In the genomic region with DNA sequence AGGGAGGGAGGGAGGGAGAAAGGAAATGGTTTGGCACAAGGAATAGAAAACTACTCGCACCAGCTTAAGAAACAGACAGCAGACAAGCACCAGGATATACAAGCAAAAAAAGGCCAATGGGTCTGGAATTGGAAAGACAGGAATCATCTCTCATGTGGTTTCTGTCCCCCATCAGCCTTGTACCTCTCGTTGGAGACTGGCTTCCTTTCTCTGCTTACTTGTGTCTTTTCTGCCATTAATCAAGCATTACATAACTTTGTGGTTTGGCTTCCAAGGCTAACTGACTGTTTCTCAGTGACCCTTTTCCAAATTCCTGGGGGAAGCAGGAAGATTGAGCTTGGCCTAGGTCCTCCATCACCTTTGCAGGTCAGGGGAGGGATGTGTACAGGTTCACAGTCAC, we compare ENCODE assay signal across 24 cellular contexts. TPM values are rescaled to one million over a fixed set of nuclear protein-coding genes. Genes with fewer than 3 reads are reported as not detected.
DNase-seq lines count a peak whose midpoint lies in the region; ATAC-seq, FAIRE-seq and TF ChIP-seq lines count a peak whose summit lies in the region.
"Had no signal": no experiment of that assay in that cellular context is flagged by ENCODE, and none has a peak within 500 bp of the region (broad histone marks: within the 10 kb centered on the region; RNA-seq: fewer than 3 reads in every experiment).

No MANE protein-coding gene starts in this region.

- 16% methylated on average over 2 of the region's 2 CpGs for WGBS in HepG2 (ENCODE audit: low lambda C conversion rate)
- WGBS in right lobe of liver (ENCODE audit: insufficient coverage, low coverage, low lambda C conversion rate, missing lambda C conversion rate), result 24% methylated on average over 2 of the region's 2 CpGs

- no peaks in the 10 kb centered on the region for H4K20me1 ChIP-seq in HepG2 (ENCODE audit: insufficient read depth, low read length)
- no peaks in the 10 kb centered on the region for H4K20me1 ChIP-seq in OCI-LY7 (ENCODE audit: insufficient read depth, low read length)
- no peaks in the 10 kb centered on the region for H4K20me1 ChIP-seq in PC-9 (ENCODE audit: insufficient read depth)

- H3K4me2 ChIP-seq in HepG2 (ENCODE audit: low read depth, low read length) (no peak overlapping the region), OCI-LY7 (ENCODE audit: low read length) (no peak overlapping the region), PC-9 (no peak overlapping the region)

- H3K36me3 ChIP-seq in HepG2 (replicated peaks in 1 of 2; ENCODE audit: control insufficient read depth in 1 of 2, insufficient read depth in 2 of 2, low read length in 2 of 2) (no peaks in the 10 kb centered on the region), right lobe of liver (no peaks in the 10 kb centered on the region), OCI-LY7 (ENCODE audit: insufficient read depth, low read length) (no peaks in the 10 kb centered on the region), PC-9 (ENCODE audit: low read depth) (no peaks in the 10 kb centered on the region)
- H3K36me3 ChIP-seq: brain microvascular endothelial cell, colonic mucosa, SJSA1, tibial artery had no signal

- no peaks in the 10 kb centered on the region for H3F3A ChIP-seq in PC-9 (ENCODE audit: insufficient read depth, low read depth)

- CTCF ChIA-PET in HepG2 (lab: Yijun Ruan, JAX; ENCODE audit: low intra/inter-chr PET ratio, low total read pairs) (no interaction called here), OCI-LY7 (lab: Charles Lee; ENCODE audit: unreplicated experiment) (no interaction called here), PC-9 (lab: Charles Lee) (no interaction called here)

- H2AFZ ChIP-seq in HepG2 (ENCODE audit: low read length) (no peak overlapping the region), OCI-LY7 (ENCODE audit: low read length) (0 out of 2 replicates have a peak overlapping the region, but pooled peaks have one; percentile 33), PC-9 (no peak overlapping the region)

- H3K4me3 ChIP-seq in HepG2 (replicated peaks in 1 of 3; ENCODE audit: insufficient read depth in 1 of 3, low read depth in 2 of 3, low read length in 3 of 3) (no peak overlapping the region), right lobe of liver (no peak overlapping the region), OCI-LY7 (ENCODE audit: low read depth, low read length, poor library complexity, severe bottlenecking) (no peak overlapping the region), fibroblast of mammary gland (ENCODE audit: control insufficient read depth, low read depth, low read length) (no peak overlapping the region), PC-9 (no peak overlapping the region)
- H3K4me3 ChIP-seq: colonic mucosa, SJSA1, tibial artery had no signal

- TF ChIP-seq EP300 in HepG2 (IDR thresholded peaks at IDR 0.05; ENCODE audit: low read depth in 2 of 2, low read length in 2 of 2) (no peak), HepG2 (CRISPR knock-in tag; IDR thresholded peaks at IDR 0.05; ENCODE audit: borderline replicate concordance) (no peak)

- H3K9me3 ChIP-seq in HepG2 (ENCODE audit: low read length) (no peaks in the 10 kb centered on the region), right lobe of liver (no peaks in the 10 kb centered on the region), OCI-LY7 (ENCODE audit: low read length) (no peaks in the 10 kb centered on the region), PC-9 (ENCODE audit: insufficient read depth, low read depth) (no peaks in the 10 kb centered on the region)
- H3K9me3 ChIP-seq: colonic mucosa, SJSA1, tibial artery had no signal

- no peak for DNase-seq in HepG2 (ENCODE audit: low spot score)
- DNase-seq in right lobe of liver, result no peak
- DNase-seq in OCI-LY7 (ENCODE audit: low spot score), result no peak
- DNase-seq in fibroblast of mammary gland (ENCODE audit: low read depth), result peak; percentile 36
- DNase-seq in PC-9, result no peak
- DNase-seq in NAMALWA (ENCODE audit: low spot score), result no peak
- no peak for DNase-seq in substantia nigra (lab: John Stamatoyannopoulos, UW)
- DNase-seq: ACHN; activated CD8-positive, alpha-beta memory T cell treated with anti-CD3 and anti-CD28 coated beads, Interleukin-2, amount 50 U/mL, for 48 hours; brain microvascular endothelial cell; colonic mucosa; effector memory CD8-positive, alpha-beta T cell; Kasumi-1; naive thymus-derived CD8-positive, alpha-beta T cell; NCI-H1105; NCI-H2081; stimulated activated CD4-positive, alpha-beta T cell treated with anti-CD3 and anti-CD28 coated beads, Interleukin-12 subunit alpha, Interleukin-12 subunit beta, amount 100 ng/mL, for 4 hours; stimulated activated CD4-positive, alpha-beta T cell treated with anti-CD3 and anti-CD28 coated beads, Interleukin-4, amount 100 ng/mL, for 4 hours; tibial artery had no signal

- in situ Hi-C loops in HepG2 (cut with HindIII; ENCODE audit: extremely low pct_ligation_motif_present, low pct_unique_long_range_greater_than_20kb), result no loop called here

- POLR2A ChIA-PET in HepG2 (lab: Yijun Ruan, JAX) (interaction anchor here (0.7 kb wide), 1 partner anchor 10 kb away, joined by 4 read pairs; no protein-coding TSS in a partner anchor), OCI-LY7 (lab: Charles Lee) (no interaction called here), PC-9 (lab: Charles Lee; ENCODE audit: unreplicated experiment) (no interaction called here)

- TF ChIP-seq CTCF in HepG2 (CRISPR knock-in tag; IDR thresholded peaks at IDR 0.05), result no peak
- no peak for TF ChIP-seq CTCF in right lobe of liver (IDR thresholded peaks at IDR 0.05)
- TF ChIP-seq CTCF in OCI-LY7 (conservative IDR thresholded peaks at IDR 0.05; ENCODE audit: low read length), result no peak
- no peak for TF ChIP-seq CTCF in fibroblast of mammary gland (conservative IDR thresholded peaks at IDR 0.05; ENCODE audit: control insufficient read depth, insufficient read depth, low read depth, low read length)
- no peak for TF ChIP-seq CTCF in PC-9 (conservative IDR thresholded peaks at IDR 0.05)

- no peak for FAIRE-seq in HepG2 (lab: Jason Lieb, UNC)

- no peak for TF ChIP-seq RAD21 in HepG2 (CRISPR knock-in tag; IDR thresholded peaks at IDR 0.05)

- H3K27me3 ChIP-seq in HepG2 (ENCODE audit: control insufficient read depth in 1 of 2, insufficient read depth in 2 of 2, low read length in 2 of 2), result no peaks in the 10 kb centered on the region; a peak in 2 of 5 replicates
- no peaks in the 10 kb centered on the region for H3K27me3 ChIP-seq in right lobe of liver
- H3K27me3 ChIP-seq in PC-9 (ENCODE audit: insufficient read depth, low read depth), result no peaks in the 10 kb centered on the region
- H3K27me3 ChIP-seq: brain microvascular endothelial cell, colonic mucosa, SJSA1, tibial artery had no signal

- H3K9me2 ChIP-seq in OCI-LY7 (ENCODE audit: insufficient read depth, low read length) (no peaks in the 10 kb centered on the region), PC-9 (ENCODE audit: insufficient read depth) (no peaks in the 10 kb centered on the region)

- no peak for TF ChIP-seq POLR2A in HepG2 (IDR thresholded peaks at IDR 0.05; ENCODE audit: insufficient read depth in 1 of 2, low read depth in 2 of 2, low read length in 2 of 2)
- TF ChIP-seq POLR2A in right lobe of liver (IDR thresholded peaks at IDR 0.05), result no peak

- intact Hi-C loops in HepG2 (cut with micrococcal nuclease; ENCODE audit: unreplicated experiment) (no loop called here), right lobe of liver (cut with DNase I) (no loop called here), OCI-LY7 (cut with micrococcal nuclease; ENCODE audit: unreplicated experiment) (no loop called here), PC-9 (cut with micrococcal nuclease; ENCODE audit: unreplicated experiment) (no loop called here)

- no peak overlapping the region for H3K9ac ChIP-seq in HepG2 (ENCODE audit: insufficient read depth, low read depth, low read length)

- H3K4me1 ChIP-seq in HepG2 (ENCODE audit: insufficient read depth, low read length) (peaks cover 7% of the 10 kb centered on the region; the same call in 1 of the 2 replicates), right lobe of liver (no peaks in the 10 kb centered on the region), OCI-LY7 (ENCODE audit: insufficient read depth, low read length, poor library complexity, severe bottlenecking) (peaks cover 10% of the 10 kb centered on the region), PC-9 (replicated peaks; ENCODE audit: insufficient read depth) (no peaks in the 10 kb centered on the region)
- H3K4me1 ChIP-seq: colonic mucosa, SJSA1, tibial artery had no signal

- H3K79me2 ChIP-seq in HepG2 (ENCODE audit: insufficient read depth, low read length), result no peaks in the 10 kb centered on the region
- H3K79me2 ChIP-seq in OCI-LY7 (ENCODE audit: insufficient read depth, low read depth, low read length), result no peaks in the 10 kb centered on the region
- no peaks in the 10 kb centered on the region for H3K79me2 ChIP-seq in PC-9 (ENCODE audit: low read depth)

- no peak for ATAC-seq in HepG2
- no peak for ATAC-seq in right lobe of liver
- no peak for ATAC-seq in GM18867 (IDR thresholded peaks at IDR 0.05; ENCODE audit: unreplicated experiment)
- ATAC-seq: effector memory CD8-positive, alpha-beta T cell; esophagus mucosa; naive thymus-derived CD8-positive, alpha-beta T cell; Panc1 had no signal

- no peak overlapping the region for H3K27ac ChIP-seq in HepG2 (ENCODE audit: extremely low read length, insufficient read depth, low read length)
- H3K27ac ChIP-seq in right lobe of liver, result no peak overlapping the region
- H3K27ac ChIP-seq in OCI-LY7 (ENCODE audit: low read depth, low read length, poor library complexity, severe bottlenecking), result no peak overlapping the region
- no peak overlapping the region for H3K27ac ChIP-seq in PC-9
- H3K27ac ChIP-seq in substantia nigra (ENCODE audit: low read depth, low read length, poor library complexity, severe bottlenecking), result no peak overlapping the region
- H3K27ac ChIP-seq: brain microvascular endothelial cell, C4-2B, colonic mucosa, SJSA1, tibial artery had no signal

- BruUV-seq in HepG2 (replicated peaks; lab: Mats Ljungman, UMichigan) (no TSS peak), OCI-LY7 (replicated peaks; lab: Mats Ljungman, UMichigan) (no TSS peak), PC-9 (replicated peaks; lab: Mats Ljungman, UMichigan) (no TSS peak)

RNA-seq across cellular contexts. Expression of a gene that starts 11.8 kb away (rescaled TPM):
- total RNA-seq in HepG2 (2016; rRNA removed; fragmentation: Illumina TruSeq; extraction: Trizol) (36.0 and 58.5 TPM in 2 replicates), right lobe of liver (10 to 100 TPM; 21.0 to 38.3 (median 28.4) TPM), OCI-LY7 (2022) (91.6 and 94.5 TPM in 2 replicates), PC-9 (2021) (49.8 and 62.4 TPM in 2 replicates)
- total RNA-seq in HepG2 (2016; cell fraction: cytosol; rRNA removed; fragmentation: Illumina TruSeq; extraction: Trizol; ENCODE audit: low read depth), result 6.8 and 7.6 TPM in 2 replicates
- total RNA-seq in HepG2 (2016; cell fraction: insoluble cytoplasmic fraction; rRNA removed; fragmentation: Illumina TruSeq; extraction: Trizol), result 35.5 and 53.0 TPM in 2 replicates
- 22.3 and 27.2 TPM in 2 replicates for total RNA-seq in HepG2 (2016; cell fraction: membrane; rRNA removed; fragmentation: Illumina TruSeq; extraction: Trizol)
- 42.6 and 46.4 TPM in 2 replicates for total RNA-seq in HepG2 (2016; cell fraction: nucleus; rRNA removed; fragmentation: Illumina TruSeq; extraction: Trizol)
- 14.4 and 15.6 TPM in 2 replicates for polyA plus RNA-seq in HepG2 (2011; rRNA removed)
- 4.4 and 7.3 TPM in 2 replicates for polyA plus RNA-seq in HepG2 (2011; cell fraction: cytosol; rRNA removed)
- 20.7 and 26.9 TPM in 2 replicates for polyA plus RNA-seq in HepG2 (2011; cell fraction: nucleus; rRNA removed)
- polyA plus RNA-seq in HepG2 (2012), result 15.1 and 24.2 TPM in 2 replicates
- polyA plus RNA-seq in HepG2 (2016; cell fraction: cytosol; fragmentation: Illumina TruSeq; extraction: Trizol; ENCODE audit: low read depth), result 2.5 and 3.0 TPM in 2 replicates
- polyA plus RNA-seq in HepG2 (2016; cell fraction: insoluble cytoplasmic fraction; fragmentation: Illumina TruSeq; extraction: Trizol; ENCODE audit: low read depth), result 23.3 and 24.9 TPM in 2 replicates
- polyA plus RNA-seq in HepG2 (2016; cell fraction: membrane; fragmentation: Illumina TruSeq; extraction: Trizol; ENCODE audit: low read depth), result 6.2 and 6.7 TPM in 2 replicates
- 36.6 and 47.8 TPM in 2 replicates for polyA plus RNA-seq in HepG2 (2016; cell fraction: nucleus; fragmentation: Illumina TruSeq; extraction: Trizol; ENCODE audit: insufficient read depth, low read depth)
- polyA minus RNA-seq in HepG2 (2011; rRNA and poly(A)+ RNA removed; ENCODE audit: low replicate concordance), result 12.8 and 14.0 TPM in 2 replicates
- 29.6 and 36.9 TPM in 2 replicates for polyA minus RNA-seq in HepG2 (2011; cell fraction: cytosol; rRNA and poly(A)+ RNA removed)
- polyA minus RNA-seq in HepG2 (2011; cell fraction: nucleus; rRNA and poly(A)+ RNA removed), result 138 and 149 TPM in 2 replicates
- 74.8 and 102 TPM in 2 replicates for total RNA-seq in OCI-LY7 (2014; rRNA removed; shearing (Covaris generic))
